In the genomic region with DNA sequence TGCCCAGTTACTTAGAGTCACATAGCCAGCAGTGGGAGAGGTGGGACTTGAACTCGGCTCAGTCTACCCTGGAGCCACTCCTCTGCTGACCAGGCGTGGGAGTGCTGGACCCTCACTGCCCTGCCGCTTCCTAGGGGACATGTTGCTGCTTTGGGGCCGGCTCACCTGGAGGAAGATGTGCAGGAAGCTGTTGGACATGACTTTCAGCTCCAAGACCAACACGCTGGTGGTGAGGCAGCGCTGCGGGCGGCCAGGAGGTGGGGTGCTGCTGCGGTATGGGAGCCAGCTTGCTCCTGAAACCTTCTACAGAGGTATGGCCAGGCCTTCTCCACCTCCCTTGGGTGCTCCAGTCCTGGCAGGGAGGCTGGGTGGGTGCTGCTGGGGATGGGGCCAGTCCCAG, we compare ENCODE assay signal across 19 cellular contexts. TPM values are rescaled to one million over a fixed set of nuclear protein-coding genes. Genes with fewer than 3 reads are reported as not detected.
A peak's percentile ranks its signal among the peaks of the same experiment; 100 is the strongest.
DNase-seq lines count a peak whose midpoint lies in the region; ATAC-seq and TF ChIP-seq lines count a peak whose summit lies in the region.
"Had no signal": no experiment of that assay in that cellular context is flagged by ENCODE, and none has a peak within 500 bp of the region (broad histone marks: within the 10 kb centered on the region; RNA-seq: fewer than 3 reads in every experiment).

No MANE protein-coding gene starts in this region.

- H3K4me3 ChIP-seq in HL-60 (replicated peaks; ENCODE audit: insufficient read depth, low read length) (no peak overlapping the region), kidney epithelial cell (ENCODE audit: low read depth, low read length) (no peak overlapping the region)
- H3K4me3 ChIP-seq: skin epidermis, vagina had no signal

- CTCF ChIA-PET in GM10248 (lab: Yijun Ruan, JAX) (no interaction called here), WTC11 (lab: Charles Lee) (interaction anchor here (0.7 to 3.0 kb wide), 7 partner anchors 10 to 270 kb away, joined by 3 to 15 read pairs (median 4); a partner anchor contains a TSS)
- CTCF ChIA-PET in activated naive CD4-positive, alpha-beta T cell treated with anti-CD3 and anti-CD28 coated beads for 36 hours (lab: Charles Lee) = interaction anchor here (0.6 kb wide), 1 partner anchor 218 kb away, joined by 3 read pairs; no protein-coding TSS in a partner anchor

- intact Hi-C loops in activated naive CD4-positive, alpha-beta T cell treated with anti-CD3 and anti-CD28 coated beads for 36 hours (cut with micrococcal nuclease) = no loop called here

- H3K36me3 Mint-ChIP-seq in WTC11 = no peaks in the 10 kb centered on the region
- H3K36me3 Mint-ChIP-seq in activated naive CD4-positive, alpha-beta T cell treated with anti-CD3 and anti-CD28 coated beads for 36 hours (ENCODE audit: low read depth) = no peaks in the 10 kb centered on the region
- H3K36me3 Mint-ChIP-seq: naive thymus-derived CD4-positive, alpha-beta T cell had no signal

- no peaks in the 10 kb centered on the region for H3K27me3 Mint-ChIP-seq in WTC11 (ENCODE audit: low read depth)
- H3K27me3 Mint-ChIP-seq in activated naive CD4-positive, alpha-beta T cell treated with anti-CD3 and anti-CD28 coated beads for 36 hours (ENCODE audit: low read depth) = no peaks in the 10 kb centered on the region

- H3K4me1 Mint-ChIP-seq in WTC11 = peaks cover 21% of the 10 kb centered on the region
- H3K4me1 Mint-ChIP-seq in activated naive CD4-positive, alpha-beta T cell treated with anti-CD3 and anti-CD28 coated beads for 36 hours (ENCODE audit: low read depth) = peaks cover 2% of the 10 kb centered on the region

- H3K27ac Mint-ChIP-seq in WTC11 = no peak overlapping the region
- H3K27ac Mint-ChIP-seq in activated naive CD4-positive, alpha-beta T cell treated with anti-CD3 and anti-CD28 coated beads for 36 hours = no peak overlapping the region
- H3K27ac Mint-ChIP-seq: naive thymus-derived CD4-positive, alpha-beta T cell had no signal

- ATAC-seq in WTC11 (no peak), HG03175 (IDR thresholded peaks at IDR 0.05; ENCODE audit: unreplicated experiment) (no peak)
- ATAC-seq: naive thymus-derived CD4-positive, alpha-beta T cell had no signal

- H3K27me3 ChIP-seq in HL-60 (ENCODE audit: insufficient read depth, poor library complexity, severe bottlenecking) (peaks cover 13% of the 10 kb centered on the region), kidney epithelial cell (ENCODE audit: control insufficient read depth, insufficient read depth, low read length) (no peaks in the 10 kb centered on the region)
- H3K27me3 ChIP-seq: vagina had no signal

- POLR2A ChIA-PET in GM10248 (lab: Yijun Ruan, JAX) (no interaction called here), WTC11 (lab: Charles Lee) (interaction anchor here (0.5 kb wide), 1 partner anchor 674 kb away, joined by 4 read pairs; no protein-coding TSS in a partner anchor)

- DNase-seq in GM10248 (ENCODE audit: extremely low spot score) (no peak), HL-60 (ENCODE audit: low read depth in 1 of 2, low spot score in 1 of 2) (no peak), WTC11 (ENCODE audit: low spot score) (peak; percentile 32), kidney epithelial cell (ENCODE audit: low read depth) (no peak), NCI-H524 (lab: John Stamatoyannopoulos, UW) (no peak)
- no peak for DNase-seq in activated naive CD4-positive, alpha-beta T cell treated with anti-CD3 and anti-CD28 coated beads for 36 hours
- DNase-seq: activated CD4-positive, alpha-beta T cell treated with anti-CD3 and anti-CD28 coated beads, Interleukin-2, amount 50 U/mL, for 1 hour; activated gamma-delta T cell; KBM-7; naive thymus-derived CD4-positive, alpha-beta T cell; NCI-H1417; NCI-H2171 treated with DMSO at 0.1 percent for 48 hours; stimulated activated CD4-positive, alpha-beta T cell treated with anti-CD3 and anti-CD28 coated beads, Interleukin-4, amount 100 ng/mL, for 4 hours; substantia nigra had no signal

- H3K27ac ChIP-seq in HL-60 (replicated peaks) = no peak overlapping the region
- H3K27ac ChIP-seq: parathyroid adenoma, skin epidermis, vagina had no signal

- H3K4me3 Mint-ChIP-seq in WTC11 = no peak overlapping the region
- H3K4me3 Mint-ChIP-seq in activated naive CD4-positive, alpha-beta T cell treated with anti-CD3 and anti-CD28 coated beads for 36 hours = no peak overlapping the region

- no peaks in the 10 kb centered on the region for H3K36me3 ChIP-seq in kidney epithelial cell (ENCODE audit: control insufficient read depth, insufficient read depth, low read length)
- H3K36me3 ChIP-seq: vagina had no signal

- no peaks in the 10 kb centered on the region for H3K9me3 Mint-ChIP-seq in WTC11
- H3K9me3 Mint-ChIP-seq in activated naive CD4-positive, alpha-beta T cell treated with anti-CD3 and anti-CD28 coated beads for 36 hours = no peaks in the 10 kb centered on the region
- H3K9me3 Mint-ChIP-seq: naive thymus-derived CD4-positive, alpha-beta T cell had no signal

- TF ChIP-seq CTCF in GM10248 (IDR thresholded peaks at IDR 0.05; ENCODE audit: control extremely low read depth, extremely low read depth, low read depth, missing control alignments) (peak; percentile 16), HL-60 (IDR thresholded peaks at IDR 0.05; ENCODE audit: insufficient read depth, low read length) (peak; percentile 15), WTC11 (IDR thresholded peaks at IDR 0.05) (no peak), kidney epithelial cell (IDR thresholded peaks at IDR 0.05; ENCODE audit: insufficient read depth, low read length, poor library complexity, severe bottlenecking) (peak; percentile 8)

TF ChIP-seq in WTC11, 78 proteins besides CTCF, POLR2A, EP300 and RAD21 (continues in another document):
- TF ChIP-seq GTF2I (CRISPR knock-in tag; conservative IDR thresholded peaks at IDR 0.05) (no peak), RELA (CRISPR knock-in tag; IDR thresholded peaks at IDR 0.05; ENCODE audit: borderline replicate concordance) (no peak), ZNF671 (CRISPR knock-in tag; IDR thresholded peaks at IDR 0.05) (no peak), RORB (CRISPR knock-in tag; IDR thresholded peaks at IDR 0.05) (no peak), NR3C1 (CRISPR knock-in tag; conservative IDR thresholded peaks at IDR 0.05; ENCODE audit: low read depth) (no peak), ZNF423 (CRISPR knock-in tag; IDR thresholded peaks at IDR 0.05) (no peak)
- TF ChIP-seq, protein P1, sequence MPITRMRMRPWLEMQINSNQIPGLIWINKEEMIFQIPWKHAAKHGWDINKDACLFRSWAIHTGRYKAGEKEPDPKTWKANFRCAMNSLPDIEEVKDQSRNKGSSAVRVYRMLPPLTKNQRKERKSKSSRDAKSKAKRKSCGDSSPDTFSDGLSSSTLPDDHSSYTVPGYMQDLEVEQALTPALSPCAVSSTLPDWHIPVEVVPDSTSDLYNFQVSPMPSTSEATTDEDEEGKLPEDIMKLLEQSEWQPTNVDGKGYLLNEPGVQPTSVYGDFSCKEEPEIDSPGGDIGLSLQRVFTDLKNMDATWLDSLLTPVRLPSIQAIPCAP (CRISPR knock-in tag; IDR thresholded peaks at IDR 0.05) = no peak
- TF ChIP-seq, protein P2, sequence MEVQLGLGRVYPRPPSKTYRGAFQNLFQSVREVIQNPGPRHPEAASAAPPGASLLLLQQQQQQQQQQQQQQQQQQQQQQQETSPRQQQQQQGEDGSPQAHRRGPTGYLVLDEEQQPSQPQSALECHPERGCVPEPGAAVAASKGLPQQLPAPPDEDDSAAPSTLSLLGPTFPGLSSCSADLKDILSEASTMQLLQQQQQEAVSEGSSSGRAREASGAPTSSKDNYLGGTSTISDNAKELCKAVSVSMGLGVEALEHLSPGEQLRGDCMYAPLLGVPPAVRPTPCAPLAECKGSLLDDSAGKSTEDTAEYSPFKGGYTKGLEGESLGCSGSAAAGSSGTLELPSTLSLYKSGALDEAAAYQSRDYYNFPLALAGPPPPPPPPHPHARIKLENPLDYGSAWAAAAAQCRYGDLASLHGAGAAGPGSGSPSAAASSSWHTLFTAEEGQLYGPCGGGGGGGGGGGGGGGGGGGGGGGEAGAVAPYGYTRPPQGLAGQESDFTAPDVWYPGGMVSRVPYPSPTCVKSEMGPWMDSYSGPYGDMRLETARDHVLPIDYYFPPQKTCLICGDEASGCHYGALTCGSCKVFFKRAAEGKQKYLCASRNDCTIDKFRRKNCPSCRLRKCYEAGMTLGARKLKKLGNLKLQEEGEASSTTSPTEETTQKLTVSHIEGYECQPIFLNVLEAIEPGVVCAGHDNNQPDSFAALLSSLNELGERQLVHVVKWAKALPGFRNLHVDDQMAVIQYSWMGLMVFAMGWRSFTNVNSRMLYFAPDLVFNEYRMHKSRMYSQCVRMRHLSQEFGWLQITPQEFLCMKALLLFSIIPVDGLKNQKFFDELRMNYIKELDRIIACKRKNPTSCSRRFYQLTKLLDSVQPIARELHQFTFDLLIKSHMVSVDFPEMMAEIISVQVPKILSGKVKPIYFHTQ (CRISPR knock-in tag; IDR thresholded peaks at IDR 0.05) = no peak
- TF ChIP-seq, protein P3, sequence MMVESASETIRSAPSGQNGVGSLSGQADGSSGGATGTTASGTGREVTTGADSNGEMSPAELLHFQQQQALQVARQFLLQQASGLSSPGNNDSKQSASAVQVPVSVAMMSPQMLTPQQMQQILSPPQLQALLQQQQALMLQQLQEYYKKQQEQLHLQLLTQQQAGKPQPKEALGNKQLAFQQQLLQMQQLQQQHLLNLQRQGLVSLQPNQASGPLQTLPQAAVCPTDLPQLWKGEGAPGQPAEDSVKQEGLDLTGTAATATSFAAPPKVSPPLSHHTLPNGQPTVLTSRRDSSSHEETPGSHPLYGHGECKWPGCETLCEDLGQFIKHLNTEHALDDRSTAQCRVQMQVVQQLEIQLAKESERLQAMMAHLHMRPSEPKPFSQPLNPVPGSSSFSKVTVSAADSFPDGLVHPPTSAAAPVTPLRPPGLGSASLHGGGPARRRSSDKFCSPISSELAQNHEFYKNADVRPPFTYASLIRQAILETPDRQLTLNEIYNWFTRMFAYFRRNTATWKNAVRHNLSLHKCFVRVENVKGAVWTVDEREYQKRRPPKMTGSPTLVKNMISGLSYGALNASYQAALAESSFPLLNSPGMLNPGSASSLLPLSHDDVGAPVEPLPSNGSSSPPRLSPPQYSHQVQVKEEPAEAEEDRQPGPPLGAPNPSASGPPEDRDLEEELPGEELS (CRISPR knock-in tag; IDR thresholded peaks at IDR 0.05) = no peak

RNA-seq across cellular contexts. Expression of a gene that starts 3.4 kb away (rescaled TPM):
- total RNA-seq in WTC11 (2021) (22.5 to 38.7 TPM (median 29.5 TPM) in 3 replicates), kidney epithelial cell (24.4 and 24.6 TPM in 2 replicates)
- under 1 TPM; 0.35 to 0.45 TPM for total RNA-seq in activated naive CD4-positive, alpha-beta T cell treated with anti-CD3 and anti-CD28 coated beads for 36 hours

RNA-seq across cellular contexts. Expression of a gene that starts 22.5 kb away (rescaled TPM):
- total RNA-seq in WTC11 (2021) = 13.4 to 16.6 TPM (median 14.2 TPM) in 3 replicates
- 51.8 and 60.9 TPM in 2 replicates for total RNA-seq in kidney epithelial cell
- under 1 TPM; 0.62 to 0.83 TPM for total RNA-seq in activated naive CD4-positive, alpha-beta T cell treated with anti-CD3 and anti-CD28 coated beads for 36 hours

RNA-seq across cellular contexts. Expression of a gene that starts 34.2 kb away (rescaled TPM):
- total RNA-seq in WTC11 (2021) (12.0 to 16.4 TPM (median 15.9 TPM) in 3 replicates), kidney epithelial cell (2.0 and 2.4 TPM in 2 replicates)
- 1 to 10 TPM; 3.0 to 3.2 TPM for total RNA-seq in activated naive CD4-positive, alpha-beta T cell treated with anti-CD3 and anti-CD28 coated beads for 36 hours
- total RNA-seq: RPMI7951 had no signal

RNA-seq across cellular contexts. Expression of a gene that starts 38.6 kb away (rescaled TPM):
- total RNA-seq in WTC11 (2021) = 33.0 to 38.6 TPM (median 36.3 TPM) in 3 replicates
- total RNA-seq in kidney epithelial cell = 21.9 and 23.1 TPM in 2 replicates
- 10 to 100 TPM; 22.5 to 27.0 TPM for total RNA-seq in activated naive CD4-positive, alpha-beta T cell treated with anti-CD3 and anti-CD28 coated beads for 36 hours

Comparison
In these comparisons a context has a peak if more than half of its experiments do, and no peak if none do; other contexts are left out.
1. RNA of a gene that starts 3.4 kb away (total RNA-seq): 24.4 to 24.6 TPM in kidney epithelial cell and 22.5 to 38.7 TPM in WTC11; 0.35 to 0.45 TPM in activated naive CD4-positive, alpha-beta T cell treated with anti-CD3 and anti-CD28 coated beads for 36 hours; every median in the first group is over 10 times any median in the second.